In the genomic region with DNA sequence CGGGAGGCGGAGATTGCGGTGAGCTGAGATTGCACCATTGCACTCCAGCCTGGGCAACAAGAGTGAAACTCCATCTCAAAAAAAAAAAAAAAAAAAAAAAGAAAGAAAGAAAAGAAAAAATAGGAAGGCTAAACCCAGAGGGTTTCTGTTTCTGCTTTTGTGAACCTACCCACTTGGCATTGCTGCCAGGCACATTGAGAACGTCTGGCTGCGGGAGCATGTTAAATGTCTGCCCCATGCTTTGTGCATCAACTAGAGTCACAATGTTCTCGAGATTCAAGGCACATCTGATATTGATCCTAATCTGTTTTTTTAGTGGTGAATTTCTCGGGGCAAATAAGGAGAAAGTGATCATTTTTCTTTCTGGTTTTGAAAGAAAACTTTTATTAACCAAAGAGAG, we compare ENCODE assay signal across 9 cellular contexts. TPM values are rescaled to one million over a fixed set of nuclear protein-coding genes. Genes with fewer than 3 reads are reported as not detected.
A peak's percentile ranks its signal among the peaks of the same experiment; 100 is the strongest.
DNase-seq lines count a peak whose midpoint lies in the region; ATAC-seq and TF ChIP-seq lines count a peak whose summit lies in the region.
"Had no signal": no experiment of that assay in that cellular context is flagged by ENCODE, and none has a peak within 500 bp of the region (broad histone marks: within the 10 kb centered on the region; RNA-seq: fewer than 3 reads in every experiment).

No MANE protein-coding gene starts in this region.

- no peak overlapping the region for H2BK5ac ChIP-seq in trophoblast cell (ENCODE audit: low read depth, low read length, poor library complexity)

- peaks cover 13 to 17% of the 10 kb centered on the region in 2 experiments for H3K4me1 ChIP-seq in trophoblast cell (ENCODE audit: control insufficient read depth in 1 of 2, insufficient read depth in 2 of 2, low read length in 2 of 2)
- peaks cover 0 to 61% of the 10 kb centered on the region in 2 donors for H3K4me1 ChIP-seq in right atrium auricular region

- peaks cover 0 to 4% (median 0%) of the 10 kb centered on the region in 3 donors for H3K27me3 Mint-ChIP-seq in CD14-positive monocyte (ENCODE audit: low read depth in 3 of 3)
- H3K27me3 Mint-ChIP-seq in central memory CD8-positive, alpha-beta T cell = no peaks in the 10 kb centered on the region

- DNase-seq in CD14-positive monocyte (ENCODE audit: low spot score) = no peak
- DNase-seq in MV-4-11 (lab: John Stamatoyannopoulos, UW) = peak; percentile 62
- DNase-seq in central memory CD8-positive, alpha-beta T cell (ENCODE audit: low spot score in 2 of 2) = no peak
- DNase-seq in pons (ENCODE audit: low spot score) = peak; percentile 31
- DNase-seq in trophoblast cell = no peak
- no peak for DNase-seq in Kasumi-1 (lab: John Stamatoyannopoulos, UW)
- DNase-seq in right atrium auricular region (ENCODE audit: low spot score) = no peak
- DNase-seq: DMS79 treated with DMSO at 0.1 percent for 48 hours had no signal

- H3K27me3 ChIP-seq in trophoblast cell (ENCODE audit: insufficient read depth, low read length) = no peaks in the 10 kb centered on the region
- H3K27me3 ChIP-seq in right atrium auricular region = no peaks in the 10 kb centered on the region

- H3K4ac ChIP-seq in trophoblast cell (ENCODE audit: low read depth, low read length) = no peak overlapping the region

- H3K36me3 ChIP-seq in trophoblast cell (ENCODE audit: control insufficient read depth in 1 of 2, insufficient read depth in 2 of 2, low read length in 2 of 2) (no peaks in the 10 kb centered on the region), right atrium auricular region (no peaks in the 10 kb centered on the region)

- H3K27ac Mint-ChIP-seq in CD14-positive monocyte = peak overlapping the region; percentile 79 to 98 (median 96)
- peak overlapping the region; percentile 92 for H3K27ac Mint-ChIP-seq in central memory CD8-positive, alpha-beta T cell (ENCODE audit: low read depth)

- H3K27ac ChIP-seq in trophoblast cell (ENCODE audit: low read depth, low read length) (no peak overlapping the region), right atrium auricular region (peak overlapping the region in 1 of 2 donors; percentile 85)

- peak overlapping the region in 1 of 2 donors; percentile 71 for H3K4me3 Mint-ChIP-seq in CD14-positive monocyte
- H3K4me3 Mint-ChIP-seq in central memory CD8-positive, alpha-beta T cell = no peak overlapping the region

- peaks cover 4 to 7% of the 10 kb centered on the region in 2 donors for H3K36me3 Mint-ChIP-seq in CD14-positive monocyte
- H3K36me3 Mint-ChIP-seq in central memory CD8-positive, alpha-beta T cell (ENCODE audit: insufficient read depth) = peaks cover 2% of the 10 kb centered on the region

- no peak overlapping the region for H4K91ac ChIP-seq in trophoblast cell (ENCODE audit: low read depth, low read length)

- peaks cover 15% of the 10 kb centered on the region for H3K79me1 ChIP-seq in trophoblast cell (ENCODE audit: low read length)

- H2BK12ac ChIP-seq in trophoblast cell (ENCODE audit: low read length) = no peak overlapping the region

- H3K9ac ChIP-seq in trophoblast cell (ENCODE audit: low read length) = no peak overlapping the region

- no peak overlapping the region for H2AK5ac ChIP-seq in trophoblast cell (ENCODE audit: low read length)

- no CpG with 5 or more reads among the region's 7 CpGs for WGBS in trophoblast cell (ENCODE audit: extremely low coverage, insufficient coverage, insufficient read length)

- H3K9me3 ChIP-seq in trophoblast cell (ENCODE audit: insufficient read depth, low read depth, low read length) (no peaks in the 10 kb centered on the region), right atrium auricular region (no peaks in the 10 kb centered on the region)

- H3K18ac ChIP-seq in trophoblast cell (ENCODE audit: low read length) = no peak overlapping the region

- H3K4me3 ChIP-seq in trophoblast cell (ENCODE audit: low read depth, low read length) = no peak overlapping the region
- H3K4me3 ChIP-seq in right atrium auricular region = no peak overlapping the region

- no peak for TF ChIP-seq CTCF in CD14-positive monocyte (IDR thresholded peaks at IDR 0.05)
- TF ChIP-seq CTCF in right atrium auricular region (IDR thresholded peaks at IDR 0.05) = no peak

- peaks cover 10% of the 10 kb centered on the region for H3K79me2 ChIP-seq in trophoblast cell (ENCODE audit: control insufficient read depth, insufficient read depth, low read length, poor library complexity)

- no peak overlapping the region for H3K4me2 ChIP-seq in trophoblast cell (ENCODE audit: low read length)

- ATAC-seq in central memory CD8-positive, alpha-beta T cell (replicated peaks; ENCODE audit: extremely low read depth, poor library complexity, severe bottlenecking) = no peak
- ATAC-seq in GM19397 (IDR thresholded peaks at IDR 0.05; ENCODE audit: unreplicated experiment) = no peak

- H2AFZ ChIP-seq in trophoblast cell (ENCODE audit: insufficient read depth, low read length, poor library complexity) = no peak overlapping the region

- no peak overlapping the region for H2BK120ac ChIP-seq in trophoblast cell (ENCODE audit: insufficient read depth, low read length, poor library complexity)

- H4K12ac ChIP-seq in trophoblast cell (ENCODE audit: low read depth, low read length) = no peak overlapping the region

- H3K9me3 Mint-ChIP-seq in CD14-positive monocyte = peaks cover 0 to 2% (median 0%) of the 10 kb centered on the region in 7 donors
- no peaks in the 10 kb centered on the region for H3K9me3 Mint-ChIP-seq in central memory CD8-positive, alpha-beta T cell

- H3K14ac ChIP-seq in trophoblast cell (ENCODE audit: low read length) = no peak overlapping the region

- intact Hi-C loops in CD14-positive monocyte (cut with micrococcal nuclease) = no loop called here

- no peak overlapping the region for H4K8ac ChIP-seq in trophoblast cell (ENCODE audit: low read depth, low read length)

- H3K4me1 Mint-ChIP-seq in CD14-positive monocyte = peaks cover 60% of the 10 kb centered on the region
- H3K4me1 Mint-ChIP-seq in central memory CD8-positive, alpha-beta T cell = peaks cover 49% of the 10 kb centered on the region

- no peak overlapping the region for H3K23ac ChIP-seq in trophoblast cell (ENCODE audit: low read length)

RNA-seq across cellular contexts. Expression of a gene that starts 2.8 kb away (rescaled TPM):
- 1 to 10 TPM; 5.1 to 6.3 TPM for polyA plus RNA-seq in CD14-positive monocyte
- 10.2 and 11.5 TPM in 2 replicates for polyA plus RNA-seq in trophoblast cell (2013)
- total RNA-seq in right atrium auricular region = 10 to 100 TPM in 1 of 2 donors, 1 to 10 TPM in 1; 8.2 to 11.8 TPM

RNA-seq across cellular contexts. Expression of a gene that starts 3.8 kb away (rescaled TPM):
- polyA plus RNA-seq in CD14-positive monocyte = 1 to 10 TPM; 4.6 to 5.6 TPM
- 6.6 and 7.1 TPM in 2 replicates for polyA plus RNA-seq in trophoblast cell (2013)
- total RNA-seq in right atrium auricular region = 1 to 10 TPM; 5.8 to 8.2 TPM

RNA-seq across cellular contexts. Expression of a gene that starts 56.7 kb away (rescaled TPM):
- polyA plus RNA-seq in CD14-positive monocyte = 10 to 100 TPM; 42.0 to 49.4 TPM
- 24.0 and 25.6 TPM in 2 replicates for polyA plus RNA-seq in trophoblast cell (2013)
- 100 to 1,000 TPM; 114 to 118 TPM for total RNA-seq in right atrium auricular region

Comparison
In these comparisons a context has a peak if more than half of its experiments do, and no peak if none do; other contexts are left out.
1. DNase-seq: peak in MV-4-11 (single experiment) and pons (single experiment); none in CD14-positive monocyte (single experiment), central memory CD8-positive, alpha-beta T cell (0 of 2), trophoblast cell (0 of 2), Kasumi-1 (0 of 2) and right atrium auricular region (single experiment).